Comparison of ENCODE assay signal across 17 cellular contexts in genomic region chr14:56271988-56272387, GRCh38.
A peak's percentile ranks its signal among the peaks of the same experiment; 100 is the strongest.
DNase-seq lines count a peak whose midpoint lies in the region; ATAC-seq and TF ChIP-seq lines count a peak whose summit lies in the region.
"Had no signal": no experiment of that assay in that cellular context is flagged by ENCODE, and none has a peak within 500 bp of the region (broad histone marks: within the 10 kb centered on the region; RNA-seq: fewer than 3 reads in every experiment).

No MANE protein-coding gene starts in this region.

- TF ChIP-seq POLR2A in erythroblast (IDR thresholded peaks at IDR 0.05; ENCODE audit: low read length) = no peak

- DNase-seq in AG20443 (ENCODE audit: low spot score) (peak; percentile 71), NCI-H1436 (lab: John Stamatoyannopoulos, UW) (peak; percentile 37), choroid plexus epithelial cell (ENCODE audit: low read depth) (peak; percentile 31), myocyte (ENCODE audit: low read depth) (peak; percentile 39), erythroblast (lab: John Stamatoyannopoulos, UW) (no peak)
- no peak for DNase-seq in activated CD4-positive, alpha-beta T cell treated with anti-CD3 and anti-CD28 coated beads, Interleukin-2, amount 50 U/mL, for 4 hours
- DNase-seq: activated naive CD4-positive, alpha-beta T cell treated with Interleukin-2 at 50 U/mL for 16 hours; C1 segment of cervical spinal cord; gastrocnemius medialis; islet precursor cell; NCI-H1105; SHP77 treated with DMSO at 0.1 percent for 48 hours; stimulated activated CD4-positive, alpha-beta T cell treated with anti-CD3 and anti-CD28 coated beads, Interleukin-4, amount 100 ng/mL, for 1 hour; uterus had no signal

- no peak overlapping the region for H3K4me3 ChIP-seq in choroid plexus epithelial cell (ENCODE audit: low read depth, low read length)
- H3K4me3 ChIP-seq: gastrocnemius medialis, uterus had no signal

- ATAC-seq in GM21447 (IDR thresholded peaks at IDR 0.05; ENCODE audit: unreplicated experiment) (no peak), HG02798 (IDR thresholded peaks at IDR 0.05; ENCODE audit: poor library complexity, unreplicated experiment) (no peak)
- ATAC-seq: gastrocnemius medialis; stimulated activated effector memory CD8-positive, alpha-beta T cell treated with anti-CD3 and anti-CD28 coated beads, Interleukin-12 subunit alpha, Interleukin-12 subunit beta, amount 100 ng/mL, for 72 hours had no signal

- TF ChIP-seq CTCF in choroid plexus epithelial cell (conservative IDR thresholded peaks at IDR 0.05; ENCODE audit: low read depth, low read length) = no peak

Comparison
In these comparisons a context has a peak if more than half of its experiments do, and no peak if none do; other contexts are left out.
1. DNase-seq: peak in AG20443 (single experiment), NCI-H1436 (single experiment), choroid plexus epithelial cell (single experiment) and myocyte (single experiment); none in activated CD4-positive, alpha-beta T cell treated with anti-CD3 and anti-CD28 coated beads, Interleukin-2, amount 50 U/mL, for 4 hours (0 of 2) and erythroblast (0 of 2).